1 cellular context compared by ENCODE assay signal in the genomic region with DNA sequence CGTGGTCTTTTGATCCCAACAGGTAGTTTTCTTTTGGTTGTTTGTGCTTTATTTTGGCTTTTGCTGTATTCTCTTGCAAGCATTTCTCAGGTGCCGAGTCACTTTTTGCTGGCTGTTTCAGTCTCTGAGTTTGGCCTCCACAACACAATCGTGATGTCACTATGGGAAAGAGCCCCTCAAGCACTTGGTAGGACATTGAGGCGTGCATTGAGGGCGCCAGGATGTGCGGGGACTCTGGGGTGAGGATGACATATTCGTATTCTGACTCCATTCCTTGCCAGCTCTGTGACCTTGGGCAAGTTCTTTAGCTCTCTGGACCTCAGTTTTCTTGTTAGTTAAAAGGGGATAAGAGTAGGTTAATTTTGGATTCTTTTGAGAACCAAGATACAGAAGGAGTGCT.
TF ChIP-seq lines count a peak whose summit lies in the region.

No MANE protein-coding gene starts in this region.

TF ChIP-seq in H1, 55 proteins besides CTCF, POLR2A, EP300 and RAD21 (continued from another document):
- TF ChIP-seq BACH1 (IDR thresholded peaks at IDR 0.05; ENCODE audit: low read length), result no peak
- no peak for TF ChIP-seq KDM1A (IDR thresholded peaks at IDR 0.05; ENCODE audit: borderline replicate concordance, low read length)
- TF ChIP-seq, protein P1, sequence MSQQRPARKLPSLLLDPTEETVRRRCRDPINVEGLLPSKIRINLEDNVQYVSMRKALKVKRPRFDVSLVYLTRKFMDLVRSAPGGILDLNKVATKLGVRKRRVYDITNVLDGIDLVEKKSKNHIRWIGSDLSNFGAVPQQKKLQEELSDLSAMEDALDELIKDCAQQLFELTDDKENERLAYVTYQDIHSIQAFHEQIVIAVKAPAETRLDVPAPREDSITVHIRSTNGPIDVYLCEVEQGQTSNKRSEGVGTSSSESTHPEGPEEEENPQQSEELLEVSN (IDR thresholded peaks at IDR 0.05), result no peak
- no peak for TF ChIP-seq USF2 (IDR thresholded peaks at IDR 0.05; ENCODE audit: low read length)
- TF ChIP-seq TAF1 (IDR thresholded peaks at IDR 0.05; ENCODE audit: low read depth, low read length), result no peak
- no peak for TF ChIP-seq POLR2AphosphoS5 (IDR thresholded peaks at IDR 0.05; ENCODE audit: low read depth, low read length)
